In genomic region chr11:107014871-107015270, GRCh38 we compare ENCODE assay signal across 24 cellular contexts. TPM values are rescaled to one million over a fixed set of nuclear protein-coding genes. Genes with fewer than 3 reads are reported as not detected.
DNase-seq lines count a peak whose midpoint lies in the region; ATAC-seq and TF ChIP-seq lines count a peak whose summit lies in the region.
"Had no signal": no experiment of that assay in that cellular context is flagged by ENCODE, and none has a peak within 500 bp of the region (broad histone marks: within the 10 kb centered on the region; RNA-seq: fewer than 3 reads in every experiment).

No MANE protein-coding gene starts in this region.

- peaks cover 44% of the 10 kb centered on the region for H3K4me1 Mint-ChIP-seq in mesothelial cell of epicardium

- DNase-seq in EL (peak; percentile 10), M059J (ENCODE audit: low read depth) (peak; percentile 26), dermis blood vessel endothelial cell (peak; percentile 2), mesothelial cell of epicardium (ENCODE audit: low spot score in 2 of 2, unreplicated experiment in 2 of 2) (no peak), NCI-H510A treated with DMSO at 0.1 percent for 48 hours (lab: John Stamatoyannopoulos, UW) (no peak)
- DNase-seq: activated CD4-positive, alpha-beta memory T cell treated with anti-CD3 and anti-CD28 coated beads for 36 hours; activated CD4-positive, alpha-beta T cell treated with anti-CD3 and anti-CD28 coated beads for 1 hour; activated CD8-positive, alpha-beta memory T cell treated with anti-CD3 and anti-CD28 coated beads, Interleukin-2, amount 50 U/mL, for 4 hours; activated naive CD4-positive, alpha-beta T cell treated with anti-CD3 and anti-CD28 coated beads for 36 hours; effector memory CD8-positive, alpha-beta T cell; erythroblast; kidney glomerular epithelial cell; mucosa of descending colon; natural killer cell; NCI-H1930; NCI-H526 treated with DMSO at 0.1 percent for 48 hours; NK-92 treated with Interleukin-12 subunit alpha and Interleukin-12 subunit beta, amount 100 ng/mL, for 24 hours; occipital lobe; PC-9; stimulated activated CD4-positive, alpha-beta T cell treated with anti-CD3 and anti-CD28 coated beads, Interleukin-4, amount 100 ng/mL, for 24 hours; upper lobe of left lung had no signal

- H3K36me3 Mint-ChIP-seq in mesothelial cell of epicardium, result no peaks in the 10 kb centered on the region
- H3K36me3 Mint-ChIP-seq: activated CD4-positive, alpha-beta memory T cell treated with anti-CD3 and anti-CD28 coated beads for 36 hours had no signal

- peaks cover 19% of the 10 kb centered on the region for H3K27me3 Mint-ChIP-seq in mesothelial cell of epicardium (ENCODE audit: low read depth)

- no peak for TF ChIP-seq CTCF in mesothelial cell of epicardium (IDR thresholded peaks at IDR 0.05; ENCODE audit: unreplicated experiment)

- no peak for ATAC-seq in HG03521 (IDR thresholded peaks at IDR 0.05; ENCODE audit: unreplicated experiment)
- ATAC-seq in HG02623 (IDR thresholded peaks at IDR 0.05; ENCODE audit: unreplicated experiment), result no peak
- no peak for ATAC-seq in GM19351 (IDR thresholded peaks at IDR 0.05; ENCODE audit: unreplicated experiment)
- ATAC-seq: effector memory CD8-positive, alpha-beta T cell; mucosa of descending colon; natural killer cell had no signal

- H3K4me3 Mint-ChIP-seq in mesothelial cell of epicardium, result peak overlapping the region; percentile 14
- H3K4me3 Mint-ChIP-seq: activated CD4-positive, alpha-beta memory T cell treated with anti-CD3 and anti-CD28 coated beads for 36 hours; activated naive CD4-positive, alpha-beta T cell treated with anti-CD3 and anti-CD28 coated beads for 36 hours; effector memory CD8-positive, alpha-beta T cell; natural killer cell had no signal

- H3K9me3 Mint-ChIP-seq in mesothelial cell of epicardium, result no peaks in the 10 kb centered on the region
- H3K9me3 Mint-ChIP-seq: activated naive CD4-positive, alpha-beta T cell treated with anti-CD3 and anti-CD28 coated beads for 36 hours; effector memory CD8-positive, alpha-beta T cell had no signal

- H3K27ac Mint-ChIP-seq in mesothelial cell of epicardium, result peak overlapping the region; percentile 40
- H3K27ac Mint-ChIP-seq: activated CD4-positive, alpha-beta memory T cell treated with anti-CD3 and anti-CD28 coated beads for 36 hours; activated naive CD4-positive, alpha-beta T cell treated with anti-CD3 and anti-CD28 coated beads for 36 hours; effector memory CD8-positive, alpha-beta T cell; natural killer cell had no signal

RNA-seq across cellular contexts. Expression of gene GUCY1A2, which starts 3.4 kb away (rescaled TPM):
- 0.39 and 1.1 TPM in 2 replicates for total RNA-seq in M059J (2014; rRNA removed; shearing (Covaris generic))
- total RNA-seq in dermis blood vessel endothelial cell, result under 0.01 and 0.17 TPM in 2 replicates
- 13.6 to 15.1 TPM (median 13.6 TPM) in 3 replicates for total RNA-seq in mesothelial cell of epicardium
- total RNA-seq: activated CD4-positive, alpha-beta memory T cell treated with anti-CD3 and anti-CD28 coated beads for 36 hours; activated naive CD4-positive, alpha-beta T cell treated with anti-CD3 and anti-CD28 coated beads for 36 hours; PC-9 had no signal

Comparison
In these comparisons a context has a peak if more than half of its experiments do, and no peak if none do; other contexts are left out.
1. DNase-seq: peak in EL (single experiment), M059J (single experiment) and dermis blood vessel endothelial cell (single experiment); none in mesothelial cell of epicardium (0 of 2) and NCI-H510A treated with DMSO at 0.1 percent for 48 hours (single experiment).